In genomic region chr5:148186248-148187003, GRCh38 we compare ENCODE assay signal across 10 cellular contexts. TPM values are rescaled to one million over a fixed set of nuclear protein-coding genes. Genes with fewer than 3 reads are reported as not detected.
DNase-seq lines count a peak whose midpoint lies in the region; ATAC-seq and TF ChIP-seq lines count a peak whose summit lies in the region.
"Had no signal": no experiment of that assay in that cellular context is flagged by ENCODE, and none has a peak within 500 bp of the region (broad histone marks: within the 10 kb centered on the region; RNA-seq: fewer than 3 reads in every experiment).

No MANE protein-coding gene starts in this region.

- intact Hi-C loops in left ventricle myocardium superior (cut with micrococcal nuclease) = no loop called here

- no peaks in the 10 kb centered on the region for H3K4me1 ChIP-seq in right atrium auricular region
- H3K4me1 ChIP-seq in HAP-1 = no peaks in the 10 kb centered on the region
- H3K4me1 ChIP-seq: body of pancreas, pancreas had no signal

- in situ Hi-C loops in HAP-1 (cut with MboI; ENCODE audit: low sequenced_read_pairs) = loop anchor here (25.0 kb wide), 1 partner anchor 551 kb away; no protein-coding TSS in a partner anchor

- DNase-seq in left ventricle myocardium superior (no peak), right atrium auricular region (ENCODE audit: low spot score) (no peak), Kasumi-1 (lab: John Stamatoyannopoulos, UW) (peak; percentile 21 to 32), epithelial cell of proximal tubule (ENCODE audit: low read depth) (peak; percentile 77), NCI-H2171 (lab: John Stamatoyannopoulos, UW) (no peak), HAP-1 (ENCODE audit: low spot score in 2 of 2) (no peak), putamen (ENCODE audit: low spot score) (no peak)
- DNase-seq in activated CD4-positive, alpha-beta T cell treated with anti-CD3 and anti-CD28 coated beads, Interleukin-2, amount 50 U/mL, for 4 hours = no peak
- DNase-seq: pancreas had no signal

- H3K27ac ChIP-seq in right atrium auricular region = peak overlapping the region in 1 of 2 donors; percentile 14
- H3K27ac ChIP-seq: pancreas had no signal

- no peaks in the 10 kb centered on the region for H3K9me3 ChIP-seq in right atrium auricular region
- H3K9me3 ChIP-seq in HAP-1 = no peaks in the 10 kb centered on the region
- H3K9me3 ChIP-seq: body of pancreas, pancreas had no signal

- H3K4me3 ChIP-seq in right atrium auricular region (no peak overlapping the region), epithelial cell of proximal tubule (ENCODE audit: low read depth, low read length) (no peak overlapping the region), HAP-1 (no peak overlapping the region)
- H3K4me3 ChIP-seq: body of pancreas, pancreas had no signal

- H3K36me3 ChIP-seq in right atrium auricular region (no peaks in the 10 kb centered on the region), HAP-1 (replicated peaks) (no peaks in the 10 kb centered on the region)
- H3K36me3 ChIP-seq: pancreas had no signal

- TF ChIP-seq CTCF in right atrium auricular region (IDR thresholded peaks at IDR 0.05) (no peak), epithelial cell of proximal tubule (conservative IDR thresholded peaks at IDR 0.05; ENCODE audit: low read depth, low read length) (no peak)

- ATAC-seq in left ventricle myocardium superior = peak; percentile 48
- ATAC-seq: body of pancreas had no signal

- H3K27me3 ChIP-seq in right atrium auricular region (no peaks in the 10 kb centered on the region), HAP-1 (ENCODE audit: low read depth) (0 out of 2 replicates have a peak, but pooled peaks cover 3% of the 10 kb centered on the region)
- H3K27me3 ChIP-seq: body of pancreas, pancreas had no signal

RNA-seq across cellular contexts. Expression of gene SPINK6, which starts 16.4 kb away (rescaled TPM):
- total RNA-seq in left ventricle myocardium superior (not detected), right atrium auricular region (not detected), epithelial cell of proximal tubule (not detected in 2 replicates)
- total RNA-seq: body of pancreas, pancreas had no signal

RNA-seq across cellular contexts. Expression of gene SPINK14, which starts 18.1 kb away (rescaled TPM):
- total RNA-seq in left ventricle myocardium superior = not detected
- not detected for total RNA-seq in right atrium auricular region
- not detected in 2 replicates for total RNA-seq in epithelial cell of proximal tubule
- total RNA-seq: body of pancreas, pancreas had no signal

RNA-seq across cellular contexts. Expression of gene MARCOL, which starts 51.9 kb away (rescaled TPM):
- not detected for total RNA-seq in left ventricle myocardium superior
- not detected for total RNA-seq in right atrium auricular region
- not detected in 2 replicates for total RNA-seq in epithelial cell of proximal tubule
- total RNA-seq: body of pancreas, pancreas had no signal

Comparison
In these comparisons a context has a peak if more than half of its experiments do, and no peak if none do; other contexts are left out.
1. DNase-seq: peak in Kasumi-1 (2 of 2) and epithelial cell of proximal tubule (single experiment); none in left ventricle myocardium superior (single experiment), right atrium auricular region (single experiment), NCI-H2171 (single experiment), HAP-1 (0 of 2), putamen (single experiment) and activated CD4-positive, alpha-beta T cell treated with anti-CD3 and anti-CD28 coated beads, Interleukin-2, amount 50 U/mL, for 4 hours (0 of 2).